Comparison of ENCODE assay signal across 31 cellular contexts in genomic region chr21:36111238-36111637, GRCh38. TPM values are rescaled to one million over a fixed set of nuclear protein-coding genes. Genes with fewer than 3 reads are reported as not detected.
"Had no signal": no experiment of that assay in that cellular context is flagged by ENCODE, and none has a peak within 500 bp of the region (broad histone marks: within the 10 kb centered on the region; RNA-seq: fewer than 3 reads in every experiment).

No MANE protein-coding gene starts in this region.

- H3K36me3 ChIP-seq: breast epithelium, esophagus muscularis mucosa, heart left ventricle, pancreas, sigmoid colon had no signal

- H3K27ac ChIP-seq: breast epithelium, esophagus muscularis mucosa, foreskin keratinocyte, heart left ventricle, pancreas, psoas muscle, sigmoid colon had no signal

- H3K27me3 ChIP-seq: breast epithelium, esophagus muscularis mucosa, foreskin keratinocyte, pancreas, sigmoid colon had no signal

- ATAC-seq: activated CD4-positive, CD25-positive, alpha-beta regulatory T cell treated with anti-CD3 and anti-CD28 coated beads, Interleukin-2, amount 50 U/mL, for 24 hours; activated naive CD8-positive, alpha-beta T cell treated with anti-CD3 and anti-CD28 coated beads, Interleukin-2, amount 50 U/mL, for 24 hours; foreskin keratinocyte; heart left ventricle; left lobe of liver; naive thymus-derived CD4-positive, alpha-beta T cell; pancreas; psoas muscle; stimulated activated memory B cell treated with anti-CD40 and anti-IgM and Interleukin-4, amounts not matched to agents 10 μg/mL and 1 μg/mL and 100 μg/mL, for 72 hours; stimulated activated naive CD8-positive, alpha-beta T cell treated with anti-CD3 and anti-CD28 coated beads, Interleukin-15, amount 100 ng/mL, for 72 hours had no signal

- DNase-seq: activated CD4-positive, alpha-beta memory T cell treated with anti-CD3 and anti-CD28 coated beads for 36 hours; activated CD4-positive, alpha-beta T cell treated with anti-CD3 and anti-CD28 coated beads for 48 hours; activated CD8-positive, alpha-beta memory T cell treated with anti-CD3 and anti-CD28 coated beads, Interleukin-2, amount 50 U/mL, for 48 hours; activated gamma-delta T cell; activated naive CD4-positive, alpha-beta T cell treated with anti-CD3 and anti-CD28 coated beads, Interleukin-2, amount 10 ng/mL, durations not matched to agents 7 days and 5 days; activated naive CD8-positive, alpha-beta T cell treated with anti-CD3 and anti-CD28 coated beads, Interleukin-2, amount 50 U/mL, for 24 hours; activated T-cell treated with anti-CD3 and anti-CD28 coated beads, Interleukin-2, amount 50 U/mL, for 24 hours; amygdala; central memory CD4-positive, alpha-beta T cell; foreskin keratinocyte; heart left ventricle; naive thymus-derived CD4-positive, alpha-beta T cell; nucleus accumbens; pancreas; psoas muscle; sigmoid colon; stimulated activated CD4-positive, alpha-beta T cell treated with anti-CD3 and anti-CD28 coated beads, Interleukin-1b, Interleukin-23, amount 100 ng/mL, for 48 hours; stimulated activated CD4-positive, alpha-beta T cell treated with anti-CD3 and anti-CD28 coated beads, Interleukin-4, amount 100 ng/mL, for 4 hours; stimulated activated CD8-positive, alpha-beta memory T cell treated with anti-CD3 and anti-CD28 coated beads, Interleukin-4, amount 100 ng/mL, for 48 hours; stimulated activated naive CD8-positive, alpha-beta T cell treated with anti-CD3 and anti-CD28 coated beads, Interleukin-15, amount 100 ng/mL, for 72 hours; substantia nigra; SW 1271; T-helper 9 cell had no signal

- H3K9me3 Mint-ChIP-seq: activated CD4-positive, alpha-beta memory T cell treated with anti-CD3 and anti-CD28 coated beads for 36 hours; activated naive CD4-positive, alpha-beta T cell treated with anti-CD3 and anti-CD28 coated beads, Interleukin-2, amount 10 ng/mL, durations not matched to agents 7 days and 5 days; activated naive CD8-positive, alpha-beta T cell treated with anti-CD3 and anti-CD28 coated beads, Interleukin-2, amount 50 U/mL, for 24 hours; activated T-cell treated with anti-CD3 and anti-CD28 coated beads, Interleukin-2, amount 50 U/mL, for 24 hours; mesothelial cell of epicardium; stimulated activated memory B cell treated with anti-CD40 and anti-IgM and Interleukin-4, amounts not matched to agents 10 μg/mL and 1 μg/mL and 100 μg/mL, for 72 hours; stimulated activated naive CD8-positive, alpha-beta T cell treated with anti-CD3 and anti-CD28 coated beads, Interleukin-15, amount 100 ng/mL, for 72 hours; T-helper 1 cell treated with Interleukin-12 subunit alpha and Interleukin-12 subunit beta and Interleukin-4 antibody, amounts not matched to agents 30 μg/mL and 1 μg/mL, for 36 hours had no signal

- H3K4me3 ChIP-seq: breast epithelium, esophagus muscularis mucosa, heart left ventricle, pancreas, psoas muscle, sigmoid colon, smooth muscle cell had no signal

- H3K9me3 ChIP-seq: breast epithelium, esophagus muscularis mucosa, heart left ventricle, pancreas, psoas muscle, sigmoid colon had no signal

- H3K27ac Mint-ChIP-seq: activated CD4-positive, alpha-beta memory T cell treated with anti-CD3 and anti-CD28 coated beads for 36 hours; activated naive CD4-positive, alpha-beta T cell treated with anti-CD3 and anti-CD28 coated beads, Interleukin-2, amount 10 ng/mL, durations not matched to agents 7 days and 5 days; activated naive CD8-positive, alpha-beta T cell treated with anti-CD3 and anti-CD28 coated beads, Interleukin-2, amount 50 U/mL, for 24 hours; activated T-cell treated with anti-CD3 and anti-CD28 coated beads, Interleukin-2, amount 50 U/mL, for 24 hours; mesothelial cell of epicardium; stimulated activated memory B cell treated with anti-CD40 and anti-IgM and Interleukin-4, amounts not matched to agents 10 μg/mL and 1 μg/mL and 100 μg/mL, for 72 hours; stimulated activated naive CD8-positive, alpha-beta T cell treated with anti-CD3 and anti-CD28 coated beads, Interleukin-15, amount 100 ng/mL, for 72 hours; T-helper 1 cell treated with Interleukin-12 subunit alpha and Interleukin-12 subunit beta and Interleukin-4 antibody, amounts not matched to agents 30 μg/mL and 1 μg/mL, for 36 hours had no signal

- H3K36me3 Mint-ChIP-seq: activated CD4-positive, alpha-beta memory T cell treated with anti-CD3 and anti-CD28 coated beads for 36 hours; activated naive CD4-positive, alpha-beta T cell treated with anti-CD3 and anti-CD28 coated beads, Interleukin-2, amount 10 ng/mL, durations not matched to agents 7 days and 5 days; mesothelial cell of epicardium; naive thymus-derived CD4-positive, alpha-beta T cell; stimulated activated memory B cell treated with anti-CD40 and anti-IgM and Interleukin-4, amounts not matched to agents 10 μg/mL and 1 μg/mL and 100 μg/mL, for 72 hours had no signal

- H3K4me1 ChIP-seq: breast epithelium, foreskin keratinocyte, pancreas had no signal

- H3K4me3 Mint-ChIP-seq: activated CD4-positive, alpha-beta memory T cell treated with anti-CD3 and anti-CD28 coated beads for 36 hours; activated naive CD4-positive, alpha-beta T cell treated with anti-CD3 and anti-CD28 coated beads, Interleukin-2, amount 10 ng/mL, durations not matched to agents 7 days and 5 days; activated naive CD8-positive, alpha-beta T cell treated with anti-CD3 and anti-CD28 coated beads, Interleukin-2, amount 50 U/mL, for 24 hours; activated T-cell treated with anti-CD3 and anti-CD28 coated beads, Interleukin-2, amount 50 U/mL, for 24 hours; mesothelial cell of epicardium; naive thymus-derived CD4-positive, alpha-beta T cell; stimulated activated memory B cell treated with anti-CD40 and anti-IgM and Interleukin-4, amounts not matched to agents 10 μg/mL and 1 μg/mL and 100 μg/mL, for 72 hours; stimulated activated naive CD8-positive, alpha-beta T cell treated with anti-CD3 and anti-CD28 coated beads, Interleukin-15, amount 100 ng/mL, for 72 hours; T-helper 1 cell treated with Interleukin-12 subunit alpha and Interleukin-12 subunit beta and Interleukin-4 antibody, amounts not matched to agents 30 μg/mL and 1 μg/mL, for 36 hours had no signal

RNA-seq across cellular contexts. Expression of gene CBR3, which starts 23.6 kb away (rescaled TPM):
- total RNA-seq: left lobe of liver had no signal
